ENCODE assay signal across 13 cellular contexts in the genomic region with DNA sequence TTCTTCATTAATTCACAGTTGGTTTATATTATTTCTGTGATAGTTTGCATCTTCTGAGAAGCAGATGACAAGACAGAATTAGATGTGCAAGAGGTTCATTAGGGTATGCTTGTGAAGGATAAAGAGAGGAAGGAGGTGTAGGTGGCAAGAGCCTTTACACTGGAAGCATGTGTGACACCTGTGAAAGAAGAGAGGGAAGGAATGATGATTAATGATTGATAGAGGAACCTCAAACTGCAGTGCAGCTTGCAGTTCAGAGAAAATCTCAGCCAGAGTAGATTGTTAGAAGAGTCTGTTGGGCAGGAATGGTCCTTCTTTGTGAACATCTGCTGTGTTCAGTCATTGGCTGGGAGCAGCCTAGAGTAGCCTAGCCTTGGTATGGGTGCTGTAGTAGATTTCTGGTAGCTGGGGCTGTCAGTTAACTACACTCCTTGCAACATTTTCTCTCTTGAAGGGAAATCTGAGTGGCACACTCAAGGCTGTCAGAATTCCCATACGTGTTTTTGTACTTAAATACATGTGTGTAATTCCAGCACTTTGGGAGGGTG.
"Had no signal": no experiment of that assay in that cellular context is flagged by ENCODE, and none has a peak within 500 bp of the region (broad histone marks: within the 10 kb centered on the region; RNA-seq: fewer than 3 reads in every experiment).

No MANE protein-coding gene starts in this region.

- ATAC-seq: naive thymus-derived CD8-positive, alpha-beta T cell; psoas muscle had no signal

- H3K27ac ChIP-seq: brain microvascular endothelial cell, psoas muscle, right lobe of liver, suprapubic skin had no signal

- H3K27me3 Mint-ChIP-seq: activated B cell treated with CpG ODN at 0.5 μM for 24 hours; activated CD4-positive, alpha-beta T cell treated with anti-CD3 and anti-CD28 coated beads, Interleukin-2, amount 10 ng/mL, durations not matched to agents 24 days and 14 days; activated naive CD4-positive, alpha-beta T cell treated with anti-CD3 and anti-CD28 coated beads, Interleukin-2, amount 50 U/mL, for 24 hours; dendritic cell treated with granulocyte-macrophage colony-stimulating factor and Interleukin-4, amounts not matched to agents 40 ng/mL and 50 ng/mL, for 4 days; naive thymus-derived CD8-positive, alpha-beta T cell had no signal

- H3K9me3 Mint-ChIP-seq: activated B cell treated with CpG ODN at 0.5 μM for 24 hours; activated CD4-positive, alpha-beta T cell treated with anti-CD3 and anti-CD28 coated beads, Interleukin-2, amount 10 ng/mL, durations not matched to agents 24 days and 14 days; activated naive CD4-positive, alpha-beta T cell treated with anti-CD3 and anti-CD28 coated beads, Interleukin-2, amount 50 U/mL, for 24 hours; dendritic cell treated with granulocyte-macrophage colony-stimulating factor and Interleukin-4, amounts not matched to agents 40 ng/mL and 50 ng/mL, for 4 days had no signal

- H3K36me3 ChIP-seq: brain microvascular endothelial cell, right lobe of liver had no signal

- H3K4me3 Mint-ChIP-seq: activated B cell treated with CpG ODN at 0.5 μM for 24 hours; activated CD4-positive, alpha-beta T cell treated with anti-CD3 and anti-CD28 coated beads, Interleukin-2, amount 10 ng/mL, durations not matched to agents 24 days and 14 days; activated naive CD4-positive, alpha-beta T cell treated with anti-CD3 and anti-CD28 coated beads, Interleukin-2, amount 50 U/mL, for 24 hours; dendritic cell treated with granulocyte-macrophage colony-stimulating factor and Interleukin-4, amounts not matched to agents 40 ng/mL and 50 ng/mL, for 4 days had no signal

- H3K27ac Mint-ChIP-seq: activated B cell treated with CpG ODN at 0.5 μM for 24 hours; activated CD4-positive, alpha-beta T cell treated with anti-CD3 and anti-CD28 coated beads, Interleukin-2, amount 10 ng/mL, durations not matched to agents 24 days and 14 days; activated naive CD4-positive, alpha-beta T cell treated with anti-CD3 and anti-CD28 coated beads, Interleukin-2, amount 50 U/mL, for 24 hours; dendritic cell treated with granulocyte-macrophage colony-stimulating factor and Interleukin-4, amounts not matched to agents 40 ng/mL and 50 ng/mL, for 4 days had no signal

- H3K9me3 ChIP-seq: psoas muscle, right lobe of liver, suprapubic skin had no signal

- DNase-seq: activated B cell treated with CpG ODN at 0.5 μM for 24 hours; activated CD4-positive, alpha-beta T cell treated with anti-CD3 and anti-CD28 coated beads, Interleukin-2, amount 10 ng/mL, durations not matched to agents 24 days and 14 days; brain microvascular endothelial cell; erythroblast; naive thymus-derived CD8-positive, alpha-beta T cell; psoas muscle; right lobe of liver; stimulated activated CD4-positive, alpha-beta T cell treated with anti-CD3 and anti-CD28 coated beads, Interleukin-12 subunit alpha, Interleukin-12 subunit beta, amount 100 ng/mL, for 4 hours; stimulated activated CD4-positive, alpha-beta T cell treated with anti-CD3 and anti-CD28 coated beads, Interleukin-2, amount 100 ng/mL, for 48 hours; stimulated activated naive CD4-positive, alpha-beta T cell treated with Interleukin-2 at 50 U/mL for 16 hours had no signal

- H3K27me3 ChIP-seq: brain microvascular endothelial cell, right lobe of liver, suprapubic skin had no signal

- H3K4me3 ChIP-seq: psoas muscle, right lobe of liver, suprapubic skin had no signal
